ENCODE assay signal across 18 cellular contexts in genomic region chr13:42375663-42376062, GRCh38.
A peak's percentile ranks its signal among the peaks of the same experiment; 100 is the strongest.
DNase-seq lines count a peak whose midpoint lies in the region; ATAC-seq and FAIRE-seq lines count a peak whose summit lies in the region.
"Had no signal": no experiment of that assay in that cellular context is flagged by ENCODE, and none has a peak within 500 bp of the region (broad histone marks: within the 10 kb centered on the region; RNA-seq: fewer than 3 reads in every experiment).

No MANE protein-coding gene starts in this region.

- ATAC-seq in memory B cell (ENCODE audit: low read depth) = no peak
- ATAC-seq: CD8-positive, alpha-beta T cell; GM23338 had no signal

- H3K4me1 Mint-ChIP-seq in activated CD4-positive, alpha-beta memory T cell treated with anti-CD3 and anti-CD28 coated beads for 36 hours (ENCODE audit: low read depth) = peaks cover 68% of the 10 kb centered on the region
- peaks cover 76% of the 10 kb centered on the region for H3K4me1 Mint-ChIP-seq in activated CD4-positive, alpha-beta memory T cell treated with anti-CD3 and anti-CD28 coated beads, Interleukin-2, amount 10 ng/mL, durations not matched to agents 7 days and 5 days
- peaks cover 18% of the 10 kb centered on the region for H3K4me1 Mint-ChIP-seq in memory B cell
- H3K4me1 Mint-ChIP-seq: GM23338 had no signal

- H3K9me3 ChIP-seq in BLaER1 = peaks cover 14% of the 10 kb centered on the region; the same call in 1 of the 2 replicates

- H4K20me1 ChIP-seq in BLaER1 = no peaks in the 10 kb centered on the region
- H4K20me1 ChIP-seq: BLaER1 treated with 17β-estradiol and CSF1 and Interleukin-3, amounts not matched to agents 10 nM and 100 nM had no signal

- CTCF ChIA-PET in activated CD4-positive, alpha-beta memory T cell treated with anti-CD3 and anti-CD28 coated beads for 36 hours (lab: Charles Lee) = interaction anchor here (1.2 kb wide), 1 partner anchor 20 kb away, joined by 3 read pairs; no protein-coding TSS in a partner anchor
- CTCF ChIA-PET in activated CD4-positive, alpha-beta memory T cell treated with anti-CD3 and anti-CD28 coated beads, Interleukin-2, amount 10 ng/mL, durations not matched to agents 7 days and 5 days (lab: Charles Lee) = no interaction called here

- peak; percentile 21 for FAIRE-seq in GM18507 (lab: Jason Lieb, UNC)
- FAIRE-seq: G401.6, H54 had no signal

- H3K4me1 ChIP-seq in BLaER1 = peaks cover 57% of the 10 kb centered on the region

- H3K4me3 Mint-ChIP-seq in activated CD4-positive, alpha-beta memory T cell treated with anti-CD3 and anti-CD28 coated beads for 36 hours = no peak overlapping the region
- no peak overlapping the region for H3K4me3 Mint-ChIP-seq in activated CD4-positive, alpha-beta memory T cell treated with anti-CD3 and anti-CD28 coated beads, Interleukin-2, amount 10 ng/mL, durations not matched to agents 7 days and 5 days
- H3K4me3 Mint-ChIP-seq in memory B cell = no peak overlapping the region
- H3K4me3 Mint-ChIP-seq: CD8-positive, alpha-beta T cell; GM23338 had no signal

- H3K27ac Mint-ChIP-seq in activated CD4-positive, alpha-beta memory T cell treated with anti-CD3 and anti-CD28 coated beads for 36 hours = peak overlapping the region; percentile 18
- no peak overlapping the region for H3K27ac Mint-ChIP-seq in activated CD4-positive, alpha-beta memory T cell treated with anti-CD3 and anti-CD28 coated beads, Interleukin-2, amount 10 ng/mL, durations not matched to agents 7 days and 5 days
- H3K27ac Mint-ChIP-seq in memory B cell = peak overlapping the region; percentile 95
- H3K27ac Mint-ChIP-seq: CD8-positive, alpha-beta T cell; GM23338 had no signal

- no peaks in the 10 kb centered on the region for H3K9me3 Mint-ChIP-seq in activated CD4-positive, alpha-beta memory T cell treated with anti-CD3 and anti-CD28 coated beads for 36 hours
- no peaks in the 10 kb centered on the region for H3K9me3 Mint-ChIP-seq in activated CD4-positive, alpha-beta memory T cell treated with anti-CD3 and anti-CD28 coated beads, Interleukin-2, amount 10 ng/mL, durations not matched to agents 7 days and 5 days
- no peaks in the 10 kb centered on the region for H3K9me3 Mint-ChIP-seq in memory B cell
- H3K9me3 Mint-ChIP-seq: CD8-positive, alpha-beta T cell; GM23338 had no signal

- H3K27ac ChIP-seq in BLaER1 = no peak overlapping the region
- H3K27ac ChIP-seq: HL-60 had no signal

- peaks cover 2% of the 10 kb centered on the region for H3K36me3 Mint-ChIP-seq in activated CD4-positive, alpha-beta memory T cell treated with anti-CD3 and anti-CD28 coated beads for 36 hours
- peaks cover 11% of the 10 kb centered on the region for H3K36me3 Mint-ChIP-seq in activated CD4-positive, alpha-beta memory T cell treated with anti-CD3 and anti-CD28 coated beads, Interleukin-2, amount 10 ng/mL, durations not matched to agents 7 days and 5 days (ENCODE audit: low read depth)
- H3K36me3 Mint-ChIP-seq in memory B cell = no peaks in the 10 kb centered on the region
- H3K36me3 Mint-ChIP-seq: CD8-positive, alpha-beta T cell had no signal

- H3K36me3 ChIP-seq in BLaER1 = no peaks in the 10 kb centered on the region
- H3K36me3 ChIP-seq: BLaER1 treated with 17β-estradiol and CSF1 and Interleukin-3, amounts not matched to agents 10 nM and 100 nM had no signal

- POLR2A ChIA-PET in activated CD4-positive, alpha-beta memory T cell treated with anti-CD3 and anti-CD28 coated beads for 36 hours (lab: Charles Lee) = interaction anchor here (3.3 kb wide), 1 partner anchor 19 kb away, joined by 51 read pairs; no protein-coding TSS in a partner anchor
- POLR2A ChIA-PET in activated CD4-positive, alpha-beta memory T cell treated with anti-CD3 and anti-CD28 coated beads, Interleukin-2, amount 10 ng/mL, durations not matched to agents 7 days and 5 days (lab: Charles Lee) = interaction anchor here (17.7 kb wide), 1 partner anchor 18 kb away, joined by 301 read pairs; no protein-coding TSS in a partner anchor

- H3K4me3 ChIP-seq in BLaER1 = no peak overlapping the region
- H3K4me3 ChIP-seq: BLaER1 treated with 17β-estradiol and CSF1 and Interleukin-3, amounts not matched to agents 10 nM and 100 nM; GM23338 had no signal

- H3K27me3 ChIP-seq in BLaER1 = no peaks in the 10 kb centered on the region
- H3K27me3 ChIP-seq: BLaER1 treated with 17β-estradiol and CSF1 and Interleukin-3, amounts not matched to agents 10 nM and 100 nM had no signal

- H3K9ac ChIP-seq in BLaER1 = no peak overlapping the region
- H3K9ac ChIP-seq: BLaER1 treated with 17β-estradiol and CSF1 and Interleukin-3, amounts not matched to agents 10 nM and 100 nM had no signal

- no peak for DNase-seq in activated CD4-positive, alpha-beta memory T cell treated with anti-CD3 and anti-CD28 coated beads for 36 hours
- no peak for DNase-seq in activated CD4-positive, alpha-beta memory T cell treated with anti-CD3 and anti-CD28 coated beads, Interleukin-2, amount 10 ng/mL, durations not matched to agents 7 days and 5 days
- DNase-seq in GM18507 (ENCODE audit: extremely low spot score, insufficient read length, low read depth) (no peak), memory B cell (ENCODE audit: low spot score in 2 of 2) (no peak), activated T-cell treated with anti-CD3 and anti-CD28 coated beads for 4 hours (no peak), amygdala (lab: John Stamatoyannopoulos, UW) (no peak)
- DNase-seq: 8988T; Calu3; CD8-positive, alpha-beta T cell; DMS 273 treated with DMSO at 0.1 percent for 48 hours; DMS53; HCEC 1CT had no signal

- no peaks in the 10 kb centered on the region for H3K27me3 Mint-ChIP-seq in activated CD4-positive, alpha-beta memory T cell treated with anti-CD3 and anti-CD28 coated beads for 36 hours
- H3K27me3 Mint-ChIP-seq in activated CD4-positive, alpha-beta memory T cell treated with anti-CD3 and anti-CD28 coated beads, Interleukin-2, amount 10 ng/mL, durations not matched to agents 7 days and 5 days = no peaks in the 10 kb centered on the region
- no peaks in the 10 kb centered on the region for H3K27me3 Mint-ChIP-seq in memory B cell

- intact Hi-C loops in activated CD4-positive, alpha-beta memory T cell treated with anti-CD3 and anti-CD28 coated beads for 36 hours (cut with micrococcal nuclease) = loop anchor here (2.0 kb wide), 1 partner anchor 41 kb away; no protein-coding TSS in a partner anchor

- 0 out of 2 replicates have a peak overlapping the region, but pooled peaks have one; percentile 32 for H3K4me2 ChIP-seq in BLaER1
- H3K4me2 ChIP-seq: GM23338 had no signal
